8 cellular contexts compared by ENCODE assay signal in the genomic region with DNA sequence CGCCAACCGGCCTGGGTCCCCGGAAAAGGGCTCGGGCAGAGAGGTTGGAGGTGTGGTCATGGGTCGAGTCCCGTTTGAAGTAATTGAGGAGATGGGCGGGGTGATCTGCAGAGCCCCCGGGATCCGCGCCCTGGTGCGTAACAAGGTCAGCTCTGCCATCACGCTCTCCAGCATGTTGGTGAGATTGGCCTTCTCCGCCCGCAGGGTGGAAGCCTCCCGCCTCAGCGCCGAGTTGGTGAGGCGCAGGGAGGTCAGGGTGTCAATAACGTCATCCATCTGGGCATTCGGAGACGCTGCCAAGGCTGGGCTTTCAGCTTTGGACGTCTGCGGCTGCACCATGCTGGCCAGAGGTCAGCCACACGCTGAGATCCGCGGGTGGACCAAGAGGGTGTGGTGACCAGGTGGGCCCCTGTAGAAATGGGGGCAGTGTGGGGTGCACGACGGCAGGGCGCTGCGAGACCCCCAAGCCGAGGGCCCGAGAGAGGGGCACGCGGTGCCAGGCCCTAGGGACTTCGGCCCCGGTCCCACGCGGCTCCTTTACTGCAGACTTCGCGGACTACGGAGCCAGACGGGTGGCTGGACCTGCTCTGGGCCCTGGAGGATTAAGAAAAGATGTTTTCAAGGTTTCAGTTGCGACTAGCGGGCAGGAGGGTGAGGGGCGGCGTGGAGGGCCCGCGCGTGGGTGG. TPM values are rescaled to one million over a fixed set of nuclear protein-coding genes. Genes with fewer than 3 reads are reported as not detected.
DNase-seq lines count a peak whose midpoint lies in the region; ATAC-seq and TF ChIP-seq lines count a peak whose summit lies in the region.

No MANE protein-coding gene starts in this region.

- H3K4me3 Mint-ChIP-seq in Calu3 (ENCODE audit: low read depth, unreplicated experiment), result peak overlapping the region; percentile 68
- peak overlapping the region; percentile 80 for H3K4me3 Mint-ChIP-seq in memory B cell

- peaks cover 0 to 8% (median 2%) of the 10 kb centered on the region in 4 donors for H3K36me3 ChIP-seq in upper lobe of left lung

- H3K27ac ChIP-seq in coronary artery (peak overlapping the region; percentile 72 to 92), upper lobe of left lung (peak overlapping the region; percentile 74 to 86 (median 80))

- peaks cover 3% of the 10 kb centered on the region for H3K9me3 Mint-ChIP-seq in Calu3 (ENCODE audit: low read depth, unreplicated experiment)
- H3K9me3 Mint-ChIP-seq in memory B cell, result peaks cover 7% of the 10 kb centered on the region

- H3K4me1 Mint-ChIP-seq in Calu3 (ENCODE audit: low read depth, unreplicated experiment) (peaks cover 16% of the 10 kb centered on the region), memory B cell (peaks cover 10% of the 10 kb centered on the region)

- H3K36me3 Mint-ChIP-seq in Calu3 (ENCODE audit: insufficient read depth, unreplicated experiment), result peaks cover 31% of the 10 kb centered on the region
- peaks cover 9% of the 10 kb centered on the region for H3K36me3 Mint-ChIP-seq in memory B cell

- TF ChIP-seq POLR2A in upper lobe of left lung (IDR thresholded peaks at IDR 0.05), result no peak

- H3K27me3 ChIP-seq in upper lobe of left lung, result no peaks in the 10 kb centered on the region

- 45 to 83% methylated on average over 13 to 34 of the region's 49 CpGs for WGBS in upper lobe of left lung, 2 donors

- peak; percentile 12 for DNase-seq in Calu3
- DNase-seq in NCI-H2196 treated with DMSO at 0.1 percent for 48 hours (lab: John Stamatoyannopoulos, UW; ENCODE audit: unreplicated experiment), result peak; percentile 17
- no peak for DNase-seq in coronary artery (ENCODE audit: low spot score)
- peak in 1 of 2 donors; percentile 21 for DNase-seq in memory B cell (ENCODE audit: low spot score in 2 of 2)
- no peak for DNase-seq in upper lobe of left lung
- DNase-seq in HuH-7.5 (ENCODE audit: low spot score), result no peak
- no peak for DNase-seq in NCI-H345 (lab: John Stamatoyannopoulos, UW)

- ATAC-seq in memory B cell (ENCODE audit: low read depth) (no peak), upper lobe of left lung (ENCODE audit: low FRiP score in 2 of 2) (peak in 1 of 2 donors; percentile 3), HG02970 (IDR thresholded peaks at IDR 0.05; ENCODE audit: low FRiP score, unreplicated experiment) (no peak)

- H3K27me3 Mint-ChIP-seq in Calu3 (ENCODE audit: unreplicated experiment) (peaks cover 16% of the 10 kb centered on the region), memory B cell (peaks cover 3% of the 10 kb centered on the region)

- peaks cover 7 to 30% (median 16%) of the 10 kb centered on the region in 4 donors for H3K4me1 ChIP-seq in upper lobe of left lung

- CTCF ChIA-PET in Calu3 (lab: Charles Lee), result interaction anchor here (0.9 kb wide), 1 partner anchor 15 kb away, joined by 3 read pairs; no protein-coding TSS in a partner anchor

- TF ChIP-seq CTCF in Calu3 (IDR thresholded peaks at IDR 0.05; ENCODE audit: unreplicated experiment) (no peak), coronary artery (IDR thresholded peaks at IDR 0.05) (no peak), upper lobe of left lung (IDR thresholded peaks at IDR 0.05) (no peak)

- H3K9me3 ChIP-seq in upper lobe of left lung, result no peaks in the 10 kb centered on the region

- peak overlapping the region; percentile 71 for H3K27ac Mint-ChIP-seq in Calu3 (ENCODE audit: unreplicated experiment)
- H3K27ac Mint-ChIP-seq in memory B cell, result no peak overlapping the region

- no TSS peak for BruUV-seq in Calu3 (replicated peaks; lab: Mats Ljungman, UMichigan)

- no peak for TF ChIP-seq EP300 in upper lobe of left lung (IDR thresholded peaks at IDR 0.05)

- intact Hi-C loops in Calu3 (cut with micrococcal nuclease; ENCODE audit: unreplicated experiment), result no loop called here

- H3K4me3 ChIP-seq in coronary artery (peak overlapping the region; percentile 80), upper lobe of left lung (peak overlapping the region; percentile 67 to 96 (median 86))

RNA-seq across cellular contexts. Expression of a gene that starts 0.7 kb away (rescaled TPM):
- 33.6 and 37.1 TPM in 2 replicates for total RNA-seq in Calu3 (2022)
- total RNA-seq in upper lobe of left lung, result 10 to 100 TPM; 13.6 to 31.5 (median 19.5) TPM

Comparison
In these comparisons a context has a peak if more than half of its experiments do, and no peak if none do; other contexts are left out.
1. DNase-seq: peak in Calu3 (single experiment) and NCI-H2196 treated with DMSO at 0.1 percent for 48 hours (single experiment); none in coronary artery (single experiment), upper lobe of left lung (0 of 2), HuH-7.5 (single experiment) and NCI-H345 (single experiment).